In the genomic region with DNA sequence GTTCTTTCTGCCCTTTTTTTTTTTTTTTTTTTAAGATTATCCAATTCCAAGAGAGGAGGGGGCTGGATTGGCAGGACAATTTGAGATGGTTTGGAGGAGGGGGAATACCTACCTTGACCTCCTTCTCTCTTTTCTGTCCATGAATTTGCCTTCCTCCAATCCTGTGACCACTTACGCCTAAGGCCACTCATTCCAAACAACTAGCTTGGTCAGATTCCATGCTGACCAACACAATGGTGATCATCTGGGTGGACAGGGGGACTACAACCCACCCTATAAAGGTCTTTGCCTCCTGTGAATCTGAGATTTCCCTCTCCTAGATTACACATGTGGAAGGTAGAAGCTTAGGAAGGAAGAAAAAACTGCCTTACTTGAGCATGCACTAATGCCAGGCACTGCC, we compare ENCODE assay signal across 1 cellular context.
TF ChIP-seq lines count a peak whose summit lies in the region.

No MANE protein-coding gene starts in this region.

TF ChIP-seq in IMR-90, 13 proteins besides CTCF, POLR2A, EP300 and RAD21 (continued from another document):
- TF ChIP-seq, protein P1, sequence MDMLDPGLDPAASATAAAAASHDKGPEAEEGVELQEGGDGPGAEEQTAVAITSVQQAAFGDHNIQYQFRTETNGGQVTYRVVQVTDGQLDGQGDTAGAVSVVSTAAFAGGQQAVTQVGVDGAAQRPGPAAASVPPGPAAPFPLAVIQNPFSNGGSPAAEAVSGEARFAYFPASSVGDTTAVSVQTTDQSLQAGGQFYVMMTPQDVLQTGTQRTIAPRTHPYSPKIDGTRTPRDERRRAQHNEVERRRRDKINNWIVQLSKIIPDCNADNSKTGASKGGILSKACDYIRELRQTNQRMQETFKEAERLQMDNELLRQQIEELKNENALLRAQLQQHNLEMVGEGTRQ (IDR thresholded peaks at IDR 0.05; ENCODE audit: low read depth, low read length) = no peak
- no peak for TF ChIP-seq RFX5 (IDR thresholded peaks at IDR 0.05; ENCODE audit: low read depth, low read length)
- TF ChIP-seq MAFK (IDR thresholded peaks at IDR 0.05; ENCODE audit: low read depth, low read length) = no peak
- TF ChIP-seq RCOR1 (IDR thresholded peaks at IDR 0.05; ENCODE audit: insufficient replicate concordance, low read length) = no peak
- no peak for TF ChIP-seq SMC3 (IDR thresholded peaks at IDR 0.05; ENCODE audit: low read depth, low read length)
- TF ChIP-seq BHLHE40 (IDR thresholded peaks at IDR 0.05; ENCODE audit: low read depth, low read length) = no peak
